ENCODE assay signal across 15 cellular contexts in genomic region chr4:143369556-143369955, GRCh38.
"Had no signal": no experiment of that assay in that cellular context is flagged by ENCODE, and none has a peak within 500 bp of the region (broad histone marks: within the 10 kb centered on the region; RNA-seq: fewer than 3 reads in every experiment).

No MANE protein-coding gene starts in this region.

- H3K4me1 Mint-ChIP-seq: stimulated activated effector memory CD8-positive, alpha-beta T cell treated with anti-CD3 and anti-CD28 coated beads, Interleukin-12 subunit alpha, Interleukin-12 subunit beta, amount 100 ng/mL, for 72 hours had no signal

- H3K4me3 Mint-ChIP-seq: neural progenitor cell; stimulated activated effector memory CD8-positive, alpha-beta T cell treated with anti-CD3 and anti-CD28 coated beads, Interleukin-12 subunit alpha, Interleukin-12 subunit beta, amount 100 ng/mL, for 72 hours; T-helper 2 cell treated with Interferon-gamma antibody and Interleukin-4, amounts not matched to agents 5 μg/mL and 100 μg/mL, for 36 hours had no signal

- H3K36me3 ChIP-seq: esophagus squamous epithelium, heart right ventricle, neural progenitor cell, SJCRH30, tibial nerve had no signal

- H3K9ac ChIP-seq: neural progenitor cell, parathyroid adenoma had no signal

- DNase-seq: activated CD4-positive, alpha-beta T cell treated with anti-CD3 and anti-CD28 coated beads, Interleukin-2, amount 50 U/mL, for 4 hours; esophagus squamous epithelium; foreskin keratinocyte; heart right ventricle; islet precursor cell; retina; SJCRH30; SW 1271 had no signal

- ATAC-seq: activated CD4-positive, CD25-positive, alpha-beta regulatory T cell treated with anti-CD3 and anti-CD28 coated beads, Interleukin-2, amount 50 U/mL, for 24 hours; foreskin keratinocyte; stimulated activated effector memory CD8-positive, alpha-beta T cell treated with anti-CD3 and anti-CD28 coated beads, Interleukin-12 subunit alpha, Interleukin-12 subunit beta, amount 100 ng/mL, for 72 hours had no signal

- H3K9me3 Mint-ChIP-seq: stimulated activated effector memory CD8-positive, alpha-beta T cell treated with anti-CD3 and anti-CD28 coated beads, Interleukin-12 subunit alpha, Interleukin-12 subunit beta, amount 100 ng/mL, for 72 hours; T-helper 2 cell treated with Interferon-gamma antibody and Interleukin-4, amounts not matched to agents 5 μg/mL and 100 μg/mL, for 36 hours had no signal

- H3K4me2 ChIP-seq: neural progenitor cell, smooth muscle cell had no signal

- H2AFZ ChIP-seq: neural progenitor cell, parathyroid adenoma had no signal

- H3K27me3 ChIP-seq: esophagus squamous epithelium, foreskin keratinocyte, heart right ventricle, neural progenitor cell, SJCRH30, tibial nerve had no signal

- H3K36me3 Mint-ChIP-seq: stimulated activated effector memory CD8-positive, alpha-beta T cell treated with anti-CD3 and anti-CD28 coated beads, Interleukin-12 subunit alpha, Interleukin-12 subunit beta, amount 100 ng/mL, for 72 hours had no signal

- H3K9me3 ChIP-seq: esophagus squamous epithelium, tibial nerve had no signal

- H3K27ac Mint-ChIP-seq: neural progenitor cell; stimulated activated effector memory CD8-positive, alpha-beta T cell treated with anti-CD3 and anti-CD28 coated beads, Interleukin-12 subunit alpha, Interleukin-12 subunit beta, amount 100 ng/mL, for 72 hours; T-helper 2 cell treated with Interferon-gamma antibody and Interleukin-4, amounts not matched to agents 5 μg/mL and 100 μg/mL, for 36 hours had no signal

- H3K4me1 ChIP-seq: foreskin keratinocyte, neural progenitor cell, parathyroid adenoma, SJCRH30 had no signal

- H3K27ac ChIP-seq: esophagus squamous epithelium, foreskin keratinocyte, neural progenitor cell, parathyroid adenoma, SJCRH30 had no signal

- H3K4me3 ChIP-seq: esophagus squamous epithelium, heart right ventricle, neural progenitor cell, SJCRH30, smooth muscle cell, tibial nerve had no signal
